ENCODE assay signal across 9 cellular contexts in genomic region chr19:58009666-58010301, GRCh38. TPM values are rescaled to one million over a fixed set of nuclear protein-coding genes. Genes with fewer than 3 reads are reported as not detected.
DNase-seq lines count a peak whose midpoint lies in the region; ATAC-seq and TF ChIP-seq lines count a peak whose summit lies in the region.
"Had no signal": no experiment of that assay in that cellular context is flagged by ENCODE, and none has a peak within 500 bp of the region (broad histone marks: within the 10 kb centered on the region; RNA-seq: fewer than 3 reads in every experiment).

No MANE protein-coding gene starts in this region.

- peak overlapping the region in 1 of 2 donors; percentile 70 for H3K4me3 ChIP-seq in neuronal stem cell (ENCODE audit: low read length in 2 of 2)
- H3K4me3 ChIP-seq in thoracic aorta = peak overlapping the region; percentile 53

- H3K79me1 ChIP-seq in neuronal stem cell (ENCODE audit: low read depth, low read length) = peaks cover 3% of the 10 kb centered on the region

- no peaks in the 10 kb centered on the region for H3K27me3 ChIP-seq in neuronal stem cell (ENCODE audit: control insufficient read depth in 3 of 3, insufficient read depth in 3 of 3, low read depth in 1 of 3, low read length in 3 of 3)
- H3K27me3 ChIP-seq in thoracic aorta (replicated peaks; ENCODE audit: insufficient read depth) = no peaks in the 10 kb centered on the region

- H3K9me3 ChIP-seq in neuronal stem cell (replicated peaks in 1 of 2; ENCODE audit: control insufficient read depth in 2 of 2, insufficient read depth in 1 of 2, low read depth in 1 of 2, low read length in 2 of 2) (peaks cover 41 to 86% of the 10 kb centered on the region in 2 donors), thoracic aorta (peaks cover 78% of the 10 kb centered on the region)

- H3K23ac ChIP-seq in neuronal stem cell (ENCODE audit: low read depth, low read length, poor library complexity) = peak overlapping the region; percentile 99

- DNase-seq in CD1c-positive myeloid dendritic cell (ENCODE audit: extremely low spot score) (peak; percentile 75), NCI-H82 treated with DMSO at 0.1 percent for 48 hours (lab: John Stamatoyannopoulos, UW; ENCODE audit: unreplicated experiment) (peak; percentile 32), foreskin melanocyte (peak; percentile 24), neuronal stem cell (ENCODE audit: low spot score) (peak; percentile 29), thoracic aorta (ENCODE audit: low spot score) (peak; percentile 26), NK-92 (lab: John Stamatoyannopoulos, UW; ENCODE audit: unreplicated experiment) (no peak)
- peak; percentile 21 for DNase-seq in activated naive CD4-positive, alpha-beta T cell treated with Interleukin-2 at 50 U/mL for 16 hours

- no peak overlapping the region for H4K91ac ChIP-seq in neuronal stem cell (ENCODE audit: low read depth, low read length, poor library complexity)

- TF ChIP-seq CTCF in thoracic aorta (IDR thresholded peaks at IDR 0.05) = no peak

- no peak overlapping the region for H2AFZ ChIP-seq in neuronal stem cell (ENCODE audit: low read length)

- H3K4ac ChIP-seq in neuronal stem cell (ENCODE audit: low read length) = no peak overlapping the region

- H3K27ac ChIP-seq in neuronal stem cell (replicated peaks; ENCODE audit: low read length) = peak overlapping the region; percentile 23
- H3K27ac ChIP-seq in thoracic aorta = no peak overlapping the region

- H3K9ac ChIP-seq in neuronal stem cell (ENCODE audit: low read depth, low read length, poor library complexity) = peak overlapping the region; percentile 84

- H3K4me1 ChIP-seq in neuronal stem cell (ENCODE audit: control insufficient read depth in 2 of 2, insufficient read depth in 1 of 2, low read depth in 1 of 2, low read length in 2 of 2) (no peaks in the 10 kb centered on the region), thoracic aorta (ENCODE audit: control insufficient read depth in 1 of 2, low read depth in 2 of 2) (no peaks in the 10 kb centered on the region)

- no peak overlapping the region for H2BK15ac ChIP-seq in neuronal stem cell (ENCODE audit: low read length)

- H3K18ac ChIP-seq in neuronal stem cell (ENCODE audit: low read length) = peak overlapping the region; percentile 48

- no CpG with 5 or more reads among the region's 41 CpGs for WGBS in neuronal stem cell (ENCODE audit: extremely low coverage in 2 of 2, insufficient read length in 2 of 2, insufficient replicate concordance in 1 of 2), 2 donors

- no peak overlapping the region for H2BK5ac ChIP-seq in neuronal stem cell (ENCODE audit: low read length)

- no peak overlapping the region for H2AK5ac ChIP-seq in neuronal stem cell (ENCODE audit: low read depth, low read length)

- peak overlapping the region; percentile 40 for H3K4me2 ChIP-seq in neuronal stem cell (ENCODE audit: insufficient read depth, low read length, poor library complexity, severe bottlenecking)

- H4K8ac ChIP-seq in neuronal stem cell (ENCODE audit: low read depth, low read length) = no peak overlapping the region

- no peak overlapping the region for H2BK120ac ChIP-seq in neuronal stem cell (ENCODE audit: low read depth, low read length)

- ATAC-seq in HG02610 (IDR thresholded peaks at IDR 0.05; ENCODE audit: unreplicated experiment) (peak; percentile 81), thoracic aorta (ENCODE audit: insufficient number of reproducible peaks, low FRiP score, low read depth) (no peak)
- ATAC-seq: HCT116 had no signal

- H3K14ac ChIP-seq in neuronal stem cell (ENCODE audit: low read length) = peak overlapping the region; percentile 14

- no peak overlapping the region for H2BK12ac ChIP-seq in neuronal stem cell (ENCODE audit: low read length)

- peaks cover 22 to 39% of the 10 kb centered on the region in 2 donors for H3K36me3 ChIP-seq in neuronal stem cell (replicated peaks in 1 of 2; ENCODE audit: control insufficient read depth in 2 of 2, insufficient read depth in 2 of 2, low read length in 2 of 2)
- H3K36me3 ChIP-seq in thoracic aorta = peaks cover 9% of the 10 kb centered on the region

RNA-seq across cellular contexts. Expression of gene ZNF606, which starts 7.2 kb away (rescaled TPM):
- 24.8 TPM for polyA plus RNA-seq in neuronal stem cell (2013, experiment 1 of 2)
- 24.2 TPM for polyA plus RNA-seq in neuronal stem cell (2013, experiment 2 of 2)
- 10 to 100 TPM; 13.7 to 24.5 TPM for total RNA-seq in thoracic aorta

RNA-seq across cellular contexts. Expression of gene ZSCAN1, which starts 24.0 kb away (rescaled TPM):
- polyA plus RNA-seq in neuronal stem cell (2013, experiment 1 of 2) = 13.3 TPM
- polyA plus RNA-seq in neuronal stem cell (2013, experiment 2 of 2) = 13.9 TPM
- not detected for total RNA-seq in thoracic aorta

RNA-seq across cellular contexts. Expression of gene C19orf18, which starts 35.5 kb away (rescaled TPM):
- polyA plus RNA-seq in neuronal stem cell (2013, experiment 1 of 2) = 0.95 TPM
- polyA plus RNA-seq in neuronal stem cell (2013, experiment 2 of 2) = 1.1 TPM
- total RNA-seq in thoracic aorta = not detected

RNA-seq across cellular contexts. Expression of gene ZNF135, which starts 49.3 kb away (rescaled TPM):
- 4.0 TPM for polyA plus RNA-seq in neuronal stem cell (2013, experiment 1 of 2)
- polyA plus RNA-seq in neuronal stem cell (2013, experiment 2 of 2) = 4.1 TPM
- total RNA-seq in thoracic aorta = 1 to 10 TPM; 7.6 to 9.5 TPM
